Comparison of ENCODE assay signal across 9 cellular contexts in genomic region chr19:16185925-16186234, GRCh38. TPM values are rescaled to one million over a fixed set of nuclear protein-coding genes. Genes with fewer than 3 reads are reported as not detected.
DNase-seq lines count a peak whose midpoint lies in the region; ATAC-seq and TF ChIP-seq lines count a peak whose summit lies in the region.
"Had no signal": no experiment of that assay in that cellular context is flagged by ENCODE, and none has a peak within 500 bp of the region (broad histone marks: within the 10 kb centered on the region; RNA-seq: fewer than 3 reads in every experiment).

No MANE protein-coding gene starts in this region.

- TF ChIP-seq CTCF in heart left ventricle (IDR thresholded peaks at IDR 0.05) = peak in 8 of 12 donors; percentile 22 to 49 (median 42)
- TF ChIP-seq CTCF in SU-DHL-6 (IDR thresholded peaks at IDR 0.05; ENCODE audit: insufficient read depth, low read length, poor library complexity, severe bottlenecking) = peak; percentile 39
- peak; percentile 55 for TF ChIP-seq CTCF in epithelial cell of proximal tubule (conservative IDR thresholded peaks at IDR 0.05; ENCODE audit: low read depth, low read length)
- TF ChIP-seq CTCF in parathyroid adenoma (IDR thresholded peaks at IDR 0.05) = no peak

- peaks cover 0 to 9% (median 0%) of the 10 kb centered on the region in 9 donors for H3K27me3 ChIP-seq in heart left ventricle
- H3K27me3 ChIP-seq in SU-DHL-6 (ENCODE audit: low read length) = no peaks in the 10 kb centered on the region
- H3K27me3 ChIP-seq in parathyroid adenoma (ENCODE audit: control insufficient read depth, insufficient read depth, low read length) = no peaks in the 10 kb centered on the region

- ATAC-seq in heart left ventricle = no peak
- ATAC-seq in left cardiac atrium = no peak
- ATAC-seq in HG03039 (IDR thresholded peaks at IDR 0.05; ENCODE audit: unreplicated experiment) = no peak
- ATAC-seq in GM19452 (IDR thresholded peaks at IDR 0.05; ENCODE audit: unreplicated experiment) = no peak

- peak in 1 of 5 donors; percentile 62 for DNase-seq in heart left ventricle
- DNase-seq in left cardiac atrium = no peak
- DNase-seq in epithelial cell of proximal tubule (ENCODE audit: low read depth) = no peak
- DNase-seq in DMS79 (lab: John Stamatoyannopoulos, UW) = no peak

- 0 to 1% (median 1%) methylated on average over 8 of the region's 8 CpGs for WGBS in heart left ventricle, 4 donors

- H3K9ac ChIP-seq in SU-DHL-6 (ENCODE audit: low read length) (peak overlapping the region; percentile 83), parathyroid adenoma (peak overlapping the region; percentile 34)

- H3K27ac ChIP-seq in heart left ventricle = peak overlapping the region in 11 of 12 donors; percentile 72 to 92 (median 82)
- H3K27ac ChIP-seq in SU-DHL-6 (ENCODE audit: low read depth, low read length) = peak overlapping the region; percentile 43; the same call in 1 of the 2 replicates
- no peak overlapping the region for H3K27ac ChIP-seq in parathyroid adenoma

- H3K4me2 ChIP-seq in SU-DHL-6 (ENCODE audit: low read depth, low read length, poor library complexity, severe bottlenecking) = peak overlapping the region; percentile 72
- H3K4me2 ChIP-seq in parathyroid adenoma (ENCODE audit: low read length) = peak overlapping the region; percentile 81

- H3K4me3 ChIP-seq in heart left ventricle = peak overlapping the region; percentile 66 to 99 (median 91)
- H3K4me3 ChIP-seq in SU-DHL-6 (ENCODE audit: insufficient read depth, low read length, poor library complexity, severe bottlenecking) = peak overlapping the region; percentile 97
- peak overlapping the region; percentile 91 for H3K4me3 ChIP-seq in epithelial cell of proximal tubule (ENCODE audit: low read depth, low read length)
- peak overlapping the region; percentile 99 for H3K4me3 ChIP-seq in parathyroid adenoma (ENCODE audit: low read depth, low read length)

- no peak overlapping the region for H2AFZ ChIP-seq in SU-DHL-6 (ENCODE audit: low read depth, low read length, severe bottlenecking)
- peak overlapping the region; percentile 92 for H2AFZ ChIP-seq in parathyroid adenoma

- H3K36me3 ChIP-seq in heart left ventricle (peaks cover 0 to 43% (median 31%) of the 10 kb centered on the region in 9 donors), SU-DHL-6 (ENCODE audit: low read length) (no peaks in the 10 kb centered on the region), parathyroid adenoma (ENCODE audit: control insufficient read depth, insufficient read depth, low read length) (no peaks in the 10 kb centered on the region)

- H3K9me3 ChIP-seq in heart left ventricle = no peaks in the 10 kb centered on the region
- H3K9me3 ChIP-seq in SU-DHL-6 (ENCODE audit: insufficient read depth, low read length) = no peaks in the 10 kb centered on the region
- no peaks in the 10 kb centered on the region for H3K9me3 ChIP-seq in parathyroid adenoma (ENCODE audit: control insufficient read depth, low read length)

- H3K4me1 ChIP-seq in heart left ventricle (peaks cover 4 to 46% (median 16%) of the 10 kb centered on the region in 12 donors), parathyroid adenoma (no peaks in the 10 kb centered on the region)

- no peak for TF ChIP-seq POLR2A in heart left ventricle (IDR thresholded peaks at IDR 0.05)

- H3K79me2 ChIP-seq in SU-DHL-6 (ENCODE audit: insufficient read depth, low read length) (peaks cover 23% of the 10 kb centered on the region), parathyroid adenoma (peaks cover 27% of the 10 kb centered on the region)

- intact Hi-C loops in heart left ventricle (cut with DNase I) = loop anchor here in 4 of 10 donors (2.0 to 5.0 kb wide), 3 partner anchors 74 to 601 kb away; partner anchors contain the start of gene RAB8A (in 4 of the 4)
- intact Hi-C loops in left cardiac atrium (cut with DNase I) = loop anchor here in 1 of 2 donors (10.0 kb wide), 1 partner anchor 71 kb away; the partner anchor contains the start of gene RAB8A

- no peaks in the 10 kb centered on the region for H4K20me1 ChIP-seq in SU-DHL-6 (ENCODE audit: low read depth, low read length)

- peaks cover 13% of the 10 kb centered on the region; the same call in 1 of the 2 replicates for H3F3A ChIP-seq in SU-DHL-6 (ENCODE audit: insufficient read depth)

- no peaks in the 10 kb centered on the region for H3K9me2 ChIP-seq in SU-DHL-6 (replicated peaks; ENCODE audit: insufficient read depth, low read length)

RNA-seq across cellular contexts. Expression of gene FAM32A, which starts 0.7 kb away (rescaled TPM):
- total RNA-seq in heart left ventricle (10 to 100 TPM; 32.0 to 71.8 (median 37.5) TPM), left cardiac atrium (10 to 100 TPM; 41.3 to 44.1 TPM), epithelial cell of proximal tubule (113 and 119 TPM in 2 replicates)
- 10 to 100 TPM; 34.1 to 94.5 TPM for polyA plus RNA-seq in heart left ventricle

RNA-seq across cellular contexts. Expression of gene AP1M1, which starts 11.8 kb away (rescaled TPM):
- total RNA-seq in heart left ventricle = 10 to 100 TPM; 39.3 to 83.8 (median 47.8) TPM
- polyA plus RNA-seq in heart left ventricle = 10 to 100 TPM; 26.2 to 93.4 TPM
- total RNA-seq in left cardiac atrium = 10 to 100 TPM; 48.1 to 52.6 TPM
- total RNA-seq in epithelial cell of proximal tubule = 105 and 126 TPM in 2 replicates

RNA-seq across cellular contexts. Expression of gene CIB3, which starts 12.6 kb away (rescaled TPM):
- total RNA-seq in heart left ventricle = not detected
- polyA plus RNA-seq in heart left ventricle = not detected
- total RNA-seq in left cardiac atrium = not detected
- not detected in 2 replicates for total RNA-seq in epithelial cell of proximal tubule
- polyA plus RNA-seq: adipose tissue had no signal

RNA-seq across cellular contexts. Expression of gene HSH2D, which starts 42.4 kb away (rescaled TPM):
- total RNA-seq in heart left ventricle = 1 to 10 TPM in 2 of 9 donors, under 1 TPM in 3, not detected in 4; 0.16 to 1.8 (median 0.44) TPM
- under 1 TPM; 0.12 to 0.30 TPM for polyA plus RNA-seq in heart left ventricle
- total RNA-seq in left cardiac atrium = under 1 TPM; 0.16 to 0.56 TPM
- 0.92 and 1.8 TPM in 2 replicates for total RNA-seq in epithelial cell of proximal tubule
